ENCODE assay signal across 9 cellular contexts in genomic region chr17:2749784-2750181, GRCh38. TPM values are rescaled to one million over a fixed set of nuclear protein-coding genes. Genes with fewer than 3 reads are reported as not detected.
DNase-seq lines count a peak whose midpoint lies in the region; ATAC-seq and TF ChIP-seq lines count a peak whose summit lies in the region.
"Had no signal": no experiment of that assay in that cellular context is flagged by ENCODE, and none has a peak within 500 bp of the region (broad histone marks: within the 10 kb centered on the region; RNA-seq: fewer than 3 reads in every experiment).

No MANE protein-coding gene starts in this region.

- H3K4me3 Mint-ChIP-seq in natural killer cell treated with Interleukin-12 subunit alpha and Interleukin-12 subunit beta and Interleukin-15 and Interleukin-18, amount 100 ng/mL, for 72 hours = no peak overlapping the region
- H3K4me3 Mint-ChIP-seq in stimulated activated memory B cell treated with anti-CD40 and anti-IgM and Interleukin-4, amounts not matched to agents 10 μg/mL and 1 μg/mL and 100 μg/mL, for 72 hours = no peak overlapping the region

- H3K4me3 ChIP-seq in HAP-1 = no peak overlapping the region; the same call in 1 of the 2 replicates

- H3K27me3 Mint-ChIP-seq in natural killer cell treated with Interleukin-12 subunit alpha and Interleukin-12 subunit beta and Interleukin-15 and Interleukin-18, amount 100 ng/mL, for 72 hours = peaks cover 23 to 35% of the 10 kb centered on the region in 2 donors
- peaks cover 83% of the 10 kb centered on the region for H3K27me3 Mint-ChIP-seq in stimulated activated memory B cell treated with anti-CD40 and anti-IgM and Interleukin-4, amounts not matched to agents 10 μg/mL and 1 μg/mL and 100 μg/mL, for 72 hours

- ATAC-seq in natural killer cell treated with Interleukin-12 subunit alpha and Interleukin-12 subunit beta and Interleukin-15 and Interleukin-18, amount 100 ng/mL, for 72 hours = peak; percentile 95 to 96
- peak; percentile 88 for ATAC-seq in stimulated activated memory B cell treated with anti-CD40 and anti-IgM and Interleukin-4, amounts not matched to agents 10 μg/mL and 1 μg/mL and 100 μg/mL, for 72 hours
- ATAC-seq in GM21717 (IDR thresholded peaks at IDR 0.05; ENCODE audit: unreplicated experiment) = no peak

- H3K36me3 Mint-ChIP-seq in natural killer cell treated with Interleukin-12 subunit alpha and Interleukin-12 subunit beta and Interleukin-15 and Interleukin-18, amount 100 ng/mL, for 72 hours = no peaks in the 10 kb centered on the region
- no peaks in the 10 kb centered on the region for H3K36me3 Mint-ChIP-seq in stimulated activated memory B cell treated with anti-CD40 and anti-IgM and Interleukin-4, amounts not matched to agents 10 μg/mL and 1 μg/mL and 100 μg/mL, for 72 hours

- no peaks in the 10 kb centered on the region for H3K9me3 ChIP-seq in HAP-1
- H3K9me3 ChIP-seq: neutrophil had no signal

- peak; percentile 95 for DNase-seq in AG08396 (ENCODE audit: low spot score)
- peak; percentile 59 to 85 for DNase-seq in HAP-1 (ENCODE audit: low spot score in 2 of 2)
- peak; percentile 60 for DNase-seq in activated T-helper 1 cell treated with Interleukin-2 at 50 U/mL for 16 hours (ENCODE audit: low read depth)
- DNase-seq in fibroblast of peridontal ligament (ENCODE audit: extremely low read depth) = peak; percentile 45
- peak; percentile 81 for DNase-seq in natural killer cell treated with Interleukin-12 subunit alpha and Interleukin-12 subunit beta and Interleukin-15 and Interleukin-18, amount 100 ng/mL, for 72 hours (ENCODE audit: low spot score)

- peaks cover 33% of the 10 kb centered on the region for H3K27me3 ChIP-seq in HAP-1 (ENCODE audit: low read depth)

- in situ Hi-C loops in HAP-1 (cut with MboI; ENCODE audit: low sequenced_read_pairs) = no loop called here

- no peaks in the 10 kb centered on the region for H3K36me3 ChIP-seq in HAP-1 (replicated peaks)
- H3K36me3 ChIP-seq: neutrophil had no signal

- no peak overlapping the region for H3K27ac Mint-ChIP-seq in natural killer cell treated with Interleukin-12 subunit alpha and Interleukin-12 subunit beta and Interleukin-15 and Interleukin-18, amount 100 ng/mL, for 72 hours
- no peak overlapping the region for H3K27ac Mint-ChIP-seq in stimulated activated memory B cell treated with anti-CD40 and anti-IgM and Interleukin-4, amounts not matched to agents 10 μg/mL and 1 μg/mL and 100 μg/mL, for 72 hours

- no peaks in the 10 kb centered on the region for H3K9me3 Mint-ChIP-seq in natural killer cell treated with Interleukin-12 subunit alpha and Interleukin-12 subunit beta and Interleukin-15 and Interleukin-18, amount 100 ng/mL, for 72 hours
- peaks cover 2% of the 10 kb centered on the region for H3K9me3 Mint-ChIP-seq in stimulated activated memory B cell treated with anti-CD40 and anti-IgM and Interleukin-4, amounts not matched to agents 10 μg/mL and 1 μg/mL and 100 μg/mL, for 72 hours

- no peaks in the 10 kb centered on the region for H3K4me1 Mint-ChIP-seq in natural killer cell treated with Interleukin-12 subunit alpha and Interleukin-12 subunit beta and Interleukin-15 and Interleukin-18, amount 100 ng/mL, for 72 hours (ENCODE audit: low read depth in 2 of 2)
- no peaks in the 10 kb centered on the region for H3K4me1 Mint-ChIP-seq in stimulated activated memory B cell treated with anti-CD40 and anti-IgM and Interleukin-4, amounts not matched to agents 10 μg/mL and 1 μg/mL and 100 μg/mL, for 72 hours

- H3K4me1 ChIP-seq in HAP-1 = no peaks in the 10 kb centered on the region

TF ChIP-seq in PFSK-1, 5 proteins besides CTCF, POLR2A, EP300 and RAD21:
- TF ChIP-seq SIN3A (IDR thresholded peaks at IDR 0.05; ENCODE audit: borderline replicate concordance, insufficient read depth, low read length) (peak; percentile 98), FOXP2 (optimal IDR thresholded peaks at IDR 0.05; ENCODE audit: borderline replicate concordance, extremely low read depth, extremely low read length, insufficient read depth) (peak; percentile 91), POLR2AphosphoS5 (IDR thresholded peaks at IDR 0.05; ENCODE audit: low read depth, low read length) (no peak), TAF1 (IDR thresholded peaks at IDR 0.05; ENCODE audit: borderline replicate concordance, insufficient read depth, low read length) (no peak), REST (IDR thresholded peaks at IDR 0.05; ENCODE audit: insufficient read depth in 1 of 2, low read depth in 2 of 2, low read length in 2 of 2) (peak; percentile 99 to 100)

RNA-seq across cellular contexts. Expression of gene CCDC92B, which starts 0.3 kb away (rescaled TPM):
- 0.11 TPM for polyA plus RNA-seq in PFSK-1 (2012; ENCODE audit: insufficient read length, low read depth)
- not detected for total RNA-seq in natural killer cell treated with Interleukin-12 subunit alpha and Interleukin-12 subunit beta and Interleukin-15 and Interleukin-18, amount 100 ng/mL, for 72 hours

RNA-seq across cellular contexts. Expression of gene CLUH, which starts 38.2 kb away (rescaled TPM):
- 233 TPM for polyA plus RNA-seq in PFSK-1 (2012; ENCODE audit: insufficient read length, low read depth)
- 100 to 1,000 TPM in 1 of 2 donors, 10 to 100 TPM in 1; 65.7 to 195 TPM for total RNA-seq in natural killer cell treated with Interleukin-12 subunit alpha and Interleukin-12 subunit beta and Interleukin-15 and Interleukin-18, amount 100 ng/mL, for 72 hours

RNA-seq across cellular contexts. Expression of gene RAP1GAP2, which starts 46.5 kb away (rescaled TPM):
- polyA plus RNA-seq in PFSK-1 (2012; ENCODE audit: insufficient read length, low read depth) = 7.0 TPM
- 10 to 100 TPM in 1 of 2 donors, 1 to 10 TPM in 1; 7.7 to 14.5 TPM for total RNA-seq in natural killer cell treated with Interleukin-12 subunit alpha and Interleukin-12 subunit beta and Interleukin-15 and Interleukin-18, amount 100 ng/mL, for 72 hours

Comparison
In these comparisons a context has a peak if more than half of its experiments do, and no peak if none do; other contexts are left out.
1. DNase-seq: peak in every context shown above with its lines; median percentile 95 in AG08396; 81 in natural killer cell treated with Interleukin-12 subunit alpha and Interleukin-12 subunit beta and Interleukin-15 and Interleukin-18, amount 100 ng/mL, for 72 hours; 72 in HAP-1; 60 in activated T-helper 1 cell treated with Interleukin-2 at 50 U/mL for 16 hours; 45 in fibroblast of peridontal ligament.